14 cellular contexts compared by ENCODE assay signal in genomic region chr10:101835406-101835805, GRCh38. TPM values are rescaled to one million over a fixed set of nuclear protein-coding genes. Genes with fewer than 3 reads are reported as not detected.
"Had no signal": no experiment of that assay in that cellular context is flagged by ENCODE, and none has a peak within 500 bp of the region (broad histone marks: within the 10 kb centered on the region; RNA-seq: fewer than 3 reads in every experiment).

No MANE protein-coding gene starts in this region.

- H3K36me3 Mint-ChIP-seq: activated CD8-positive, alpha-beta memory T cell treated with anti-CD3 and anti-CD28 coated beads, Interleukin-2, amount 10 ng/mL, durations not matched to agents 7 days and 5 days had no signal

- H3K9me3 Mint-ChIP-seq: activated T-cell treated with anti-CD3 and anti-CD28 coated beads, Interleukin-2, amount 50 U/mL, for 4 hours; stimulated activated effector memory CD8-positive, alpha-beta T cell treated with anti-CD3 and anti-CD28 coated beads, Interleukin-12 subunit alpha, Interleukin-12 subunit beta, amount 100 ng/mL, for 72 hours had no signal

- H3K27me3 Mint-ChIP-seq: activated CD8-positive, alpha-beta memory T cell treated with anti-CD3 and anti-CD28 coated beads, Interleukin-2, amount 10 ng/mL, durations not matched to agents 7 days and 5 days had no signal

- H3K9me3 ChIP-seq: colonic mucosa, right atrium auricular region, tibial artery, vagina had no signal

- H3K4me3 ChIP-seq: colonic mucosa, right atrium auricular region, skin epidermis, tibial artery, vagina had no signal

- H3K27ac ChIP-seq: colonic mucosa, right atrium auricular region, skin epidermis, tibial artery, vagina, VCaP had no signal

- H3K4me3 Mint-ChIP-seq: activated CD8-positive, alpha-beta memory T cell treated with anti-CD3 and anti-CD28 coated beads, Interleukin-2, amount 10 ng/mL, durations not matched to agents 7 days and 5 days; stimulated activated effector memory CD8-positive, alpha-beta T cell treated with anti-CD3 and anti-CD28 coated beads, Interleukin-12 subunit alpha, Interleukin-12 subunit beta, amount 100 ng/mL, for 72 hours had no signal

- H3K27ac Mint-ChIP-seq: stimulated activated effector memory CD8-positive, alpha-beta T cell treated with anti-CD3 and anti-CD28 coated beads, Interleukin-12 subunit alpha, Interleukin-12 subunit beta, amount 100 ng/mL, for 72 hours had no signal

- DNase-seq: kidney, tibial artery had no signal

- H3K36me3 ChIP-seq: colonic mucosa, right atrium auricular region, tibial artery, vagina had no signal

- H3K27me3 ChIP-seq: colonic mucosa, right atrium auricular region, tibial artery, vagina had no signal

RNA-seq across cellular contexts. Expression of gene FGF8, which starts 59.5 kb away (rescaled TPM):
- total RNA-seq: activated CD8-positive, alpha-beta memory T cell treated with anti-CD3 and anti-CD28 coated beads, Interleukin-2, amount 10 ng/mL, durations not matched to agents 7 days and 5 days; cardiac septum; colonic mucosa; fibroblast of lung; frontal cortex; kidney; left ventricle myocardium superior; right atrium auricular region; vagina had no signal
